In genomic region chr13:31807090-31807541, GRCh38 we compare ENCODE assay signal across 1 cellular context.
TF ChIP-seq lines count a peak whose summit lies in the region.

No MANE protein-coding gene starts in this region.

TF ChIP-seq in GM23338, 12 proteins besides CTCF, POLR2A, EP300 and RAD21 (continued from another document):
- no peak for TF ChIP-seq ZNF462 (CRISPR knock-in tag; IDR thresholded peaks at IDR 0.05)
- no peak for TF ChIP-seq EZH2phosphoT487 (IDR thresholded peaks at IDR 0.05; ENCODE audit: unreplicated experiment)
- TF ChIP-seq REST (IDR thresholded peaks at IDR 0.05; ENCODE audit: unreplicated experiment) = no peak
- TF ChIP-seq ZNF331 (CRISPR knock-in tag; IDR thresholded peaks at IDR 0.05; ENCODE audit: low read depth) = no peak
- TF ChIP-seq STAT1 (IDR thresholded peaks at IDR 0.05; ENCODE audit: unreplicated experiment) = no peak
- TF ChIP-seq CREB1 (CRISPR knock-in tag; IDR thresholded peaks at IDR 0.05; ENCODE audit: low read depth) = no peak
- no peak for TF ChIP-seq JUNB (IDR thresholded peaks at IDR 0.05; ENCODE audit: unreplicated experiment)
- no peak for TF ChIP-seq NANOG (IDR thresholded peaks at IDR 0.05; ENCODE audit: borderline replicate concordance)
- TF ChIP-seq ZNF114 (CRISPR knock-in tag; IDR thresholded peaks at IDR 0.05) = no peak
